Comparison of ENCODE assay signal across 30 cellular contexts in the genomic region with DNA sequence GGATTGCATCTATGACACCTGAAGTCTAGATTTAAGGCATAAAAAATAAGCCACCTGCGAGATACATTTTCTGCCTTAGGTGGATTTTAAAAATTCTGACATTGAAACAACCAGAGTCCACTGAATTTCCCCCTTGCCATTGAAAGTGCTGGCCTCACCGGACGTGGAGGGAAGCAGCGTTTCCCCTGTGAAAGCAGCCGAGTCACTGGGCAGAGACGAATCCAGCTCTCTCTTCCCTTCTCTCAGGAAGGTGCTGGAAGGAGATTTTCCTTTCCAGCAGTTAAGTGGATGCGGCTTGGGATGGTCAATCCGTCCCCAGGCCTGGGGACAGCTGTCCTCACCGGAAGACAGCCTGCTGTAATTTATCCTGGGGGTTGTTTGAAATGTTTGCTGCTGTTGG.
"Had no signal": no experiment of that assay in that cellular context is flagged by ENCODE, and none has a peak within 500 bp of the region (broad histone marks: within the 10 kb centered on the region; RNA-seq: fewer than 3 reads in every experiment).

No MANE protein-coding gene starts in this region.

- DNase-seq: activated CD4-positive, alpha-beta T cell treated with anti-CD3 and anti-CD28 coated beads for 1 hour; activated CD4-positive, alpha-beta T cell treated with anti-CD3 and anti-CD28 coated beads, Interleukin-2, amount 50 U/mL, for 4 hours; activated CD8-positive, alpha-beta memory T cell treated with anti-CD3 and anti-CD28 coated beads for 24 hours; activated CD8-positive, alpha-beta memory T cell treated with anti-CD3 and anti-CD28 coated beads, Interleukin-2, amount 50 U/mL, for 4 hours; activated naive CD4-positive, alpha-beta T cell; activated T-cell treated with anti-CD3 and anti-CD28 coated beads, Interleukin-2, amount 50 U/mL, for 4 hours; adrenal gland; brain microvascular endothelial cell; central memory CD4-positive, alpha-beta T cell; endodermal cell; heart right ventricle; kidney glomerular epithelial cell; left ventricle myocardium superior; mucosa of descending colon; occipital lobe; posterior cingulate gyrus; right lobe of liver; small intestine; stimulated activated CD4-positive, alpha-beta T cell treated with anti-CD3 and anti-CD28 coated beads, Interleukin-15, amount 100 ng/mL, for 24 hours; T-helper 1 cell; transverse colon; uterus; WERI-Rb-1 had no signal

- H3K4me1 Mint-ChIP-seq: endodermal cell; stimulated activated memory B cell treated with anti-CD40 and anti-IgM and Interleukin-4, amounts not matched to agents 10 μg/mL and 1 μg/mL and 100 μg/mL, for 72 hours had no signal

- H3K4me3 Mint-ChIP-seq: activated naive CD8-positive, alpha-beta T cell; activated T-cell treated with anti-CD3 and anti-CD28 coated beads, Interleukin-2, amount 50 U/mL, for 4 hours; endodermal cell; neural crest cell; stimulated activated memory B cell treated with anti-CD40 and anti-IgM and Interleukin-4, amounts not matched to agents 10 μg/mL and 1 μg/mL and 100 μg/mL, for 72 hours had no signal

- H3K4me3 ChIP-seq: adrenal gland, ascending aorta, coronary artery, heart right ventricle, mucosa of descending colon, right lobe of liver, transverse colon, uterus had no signal

- H3K36me3 Mint-ChIP-seq: activated naive CD8-positive, alpha-beta T cell; stimulated activated memory B cell treated with anti-CD40 and anti-IgM and Interleukin-4, amounts not matched to agents 10 μg/mL and 1 μg/mL and 100 μg/mL, for 72 hours had no signal

- H3K9me3 Mint-ChIP-seq: activated T-cell treated with anti-CD3 and anti-CD28 coated beads, Interleukin-2, amount 50 U/mL, for 4 hours; activated T-helper 2 cell treated with anti-CD3 and anti-CD28 coated beads, Interferon-gamma antibody, Interleukin-2, Interleukin-4, amounts not matched to agents 10 μg/mL and 5 μg/mL and 100 μg/mL, durations not matched to agents 14 hours and 24 hours and 36 hours; endodermal cell; neural crest cell had no signal

- H3K4me1 ChIP-seq: adrenal gland, ascending aorta, heart right ventricle, right lobe of liver, uterus had no signal

- H3K9me3 ChIP-seq: adrenal gland, ascending aorta, heart right ventricle, mucosa of descending colon, right lobe of liver, transverse colon, uterus had no signal

- H3K36me3 ChIP-seq: adrenal gland, ascending aorta, brain microvascular endothelial cell, heart right ventricle, right lobe of liver, transverse colon, uterus, WERI-Rb-1 had no signal

- H3K27me3 ChIP-seq: ascending aorta, right lobe of liver, uterus had no signal

- H3K27ac Mint-ChIP-seq: activated naive CD8-positive, alpha-beta T cell; activated T-helper 2 cell treated with anti-CD3 and anti-CD28 coated beads, Interferon-gamma antibody, Interleukin-2, Interleukin-4, amounts not matched to agents 10 μg/mL and 5 μg/mL and 100 μg/mL, durations not matched to agents 14 hours and 24 hours and 36 hours; endodermal cell; stimulated activated memory B cell treated with anti-CD40 and anti-IgM and Interleukin-4, amounts not matched to agents 10 μg/mL and 1 μg/mL and 100 μg/mL, for 72 hours had no signal

- H3K27ac ChIP-seq: adrenal gland, ascending aorta, brain microvascular endothelial cell, coronary artery, epithelial cell of prostate, heart right ventricle, right lobe of liver, uterus, WERI-Rb-1 had no signal
